In the genomic region with DNA sequence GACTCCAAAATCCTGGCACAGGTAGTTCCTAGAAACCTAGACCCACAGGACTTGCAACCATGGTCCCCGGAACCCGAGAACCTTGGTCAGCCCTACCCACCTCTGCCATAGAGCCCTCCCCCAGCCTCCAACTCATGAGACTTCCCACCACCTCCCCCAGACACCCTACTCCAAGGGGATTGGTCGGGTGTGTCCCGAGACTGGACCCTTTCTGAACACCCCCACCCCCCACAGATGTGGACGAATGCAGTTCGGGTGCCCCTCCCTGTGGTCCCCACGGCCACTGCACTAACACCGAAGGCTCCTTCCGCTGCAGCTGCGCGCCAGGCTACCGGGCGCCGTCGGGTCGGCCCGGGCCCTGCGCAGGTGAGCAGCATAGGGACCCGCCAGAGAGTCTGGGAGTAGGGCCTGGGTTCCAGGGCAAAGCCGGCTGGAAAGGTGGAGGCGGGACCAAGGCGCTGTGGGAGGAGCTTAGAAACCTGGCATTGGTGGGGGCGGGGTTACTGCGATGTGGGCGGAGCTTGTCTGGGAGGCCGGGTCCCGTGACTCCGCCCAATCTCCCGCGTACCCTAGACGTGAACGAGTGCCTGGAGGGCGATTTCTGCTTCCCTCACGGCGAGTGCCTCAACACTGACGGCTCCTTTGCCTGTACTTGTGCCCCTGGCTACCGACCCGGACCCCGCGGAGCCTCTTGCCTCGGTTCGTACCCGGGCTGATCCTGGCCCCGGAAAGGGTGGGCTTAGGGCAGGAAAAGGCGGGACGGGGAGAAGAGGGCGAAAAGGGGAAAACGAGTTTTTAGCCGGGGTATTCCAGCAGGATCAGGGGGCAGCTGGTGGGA, we compare ENCODE assay signal across 9 cellular contexts. TPM values are rescaled to one million over a fixed set of nuclear protein-coding genes. Genes with fewer than 3 reads are reported as not detected.
A peak's percentile ranks its signal among the peaks of the same experiment; 100 is the strongest.
DNase-seq lines count a peak whose midpoint lies in the region; ATAC-seq, FAIRE-seq and TF ChIP-seq lines count a peak whose summit lies in the region.
"Had no signal": no experiment of that assay in that cellular context is flagged by ENCODE, and none has a peak within 500 bp of the region (broad histone marks: within the 10 kb centered on the region; RNA-seq: fewer than 3 reads in every experiment).

No MANE protein-coding gene starts in this region.

- TF ChIP-seq RAD21 in H1 (IDR thresholded peaks at IDR 0.05 in 1 of 2, conservative IDR thresholded peaks at IDR 0.05 in 1 of 2; ENCODE audit: low read depth in 2 of 2, low read length in 2 of 2): no peak

- peak in 1 of 2 experiments; percentile 59; a peak in 1 of 3 replicates for TF ChIP-seq POLR2A in H1 (IDR thresholded peaks at IDR 0.05; ENCODE audit: control extremely low read depth in 1 of 2, low read depth in 2 of 2, low read length in 2 of 2)

- H3K79me2 ChIP-seq in H1 (ENCODE audit: control insufficient read depth in 1 of 2, insufficient read depth in 2 of 2, low read length in 2 of 2): no peaks in the 10 kb centered on the region

- CTCF ChIA-PET in H1 (lab: Charles Lee; ENCODE audit: partially characterized antibody): interaction anchor here (0.6 to 1.4 kb wide), 6 partner anchors 10 to 1633 kb away, joined by 3 to 11 read pairs (median 5); a partner anchor contains a TSS

- peak; percentile 62 for FAIRE-seq in H1 (lab: Jason Lieb, UNC)

- no peaks in the 10 kb centered on the region for H3K27me3 ChIP-seq in BLaER1 treated with 17β-estradiol and CSF1 and Interleukin-3, amounts not matched to agents 10 nM and 100 nM
- H3K27me3 ChIP-seq in H1 (replicated peaks in 1 of 4; ENCODE audit: control insufficient read depth in 3 of 4, extremely low read depth in 1 of 4, insufficient read depth in 3 of 4, low read length in 3 of 4): peaks cover 2 to 40% (median 37%) of the 10 kb centered on the region in 4 experiments
- H3K27me3 ChIP-seq in thymus (ENCODE audit: control insufficient read depth, insufficient read depth): peaks cover 12% of the 10 kb centered on the region

- H2BK20ac ChIP-seq in H1 (ENCODE audit: low read length): no peak overlapping the region

- H3K79me1 ChIP-seq in H1 (ENCODE audit: low read depth, low read length): no peaks in the 10 kb centered on the region

- H3K4me3 Mint-ChIP-seq in neural crest cell: peak overlapping the region; percentile 90

- peak overlapping the region; percentile 88; the same call in 1 of the 2 replicates for H2BK15ac ChIP-seq in H1 (ENCODE audit: low read length)

- peak overlapping the region; percentile 95 for H2BK5ac ChIP-seq in H1 (ENCODE audit: low read depth, low read length)

- H4K5ac ChIP-seq in H1 (ENCODE audit: insufficient read length, low read depth, low read length): peak overlapping the region; percentile 97

- peak overlapping the region; percentile 54; the same call in 1 of the 2 replicates for H2AFZ ChIP-seq in H1 (ENCODE audit: low read length)

- H2BK12ac ChIP-seq in H1 (ENCODE audit: low read depth, low read length): no peak overlapping the region

- no peaks in the 10 kb centered on the region for H3K9me3 Mint-ChIP-seq in neural crest cell

- ATAC-seq in HG03095 (IDR thresholded peaks at IDR 0.05; ENCODE audit: unreplicated experiment): no peak

- peaks cover 0 to 5% (median 0%) of the 10 kb centered on the region in 11 experiments; a peak in 1 of 22 replicates for H3K9me3 ChIP-seq in BLaER1 treated with 17β-estradiol and CSF1 and Interleukin-3, amounts not matched to agents 10 nM and 100 nM (replicated peaks in 1 of 11)
- H3K9me3 ChIP-seq in KOPT-K1 (ENCODE audit: insufficient read depth, low read length, poor library complexity, severe bottlenecking): no peaks in the 10 kb centered on the region
- no peaks in the 10 kb centered on the region for H3K9me3 ChIP-seq in H1 (ENCODE audit: insufficient read depth in 2 of 2, low read depth in 1 of 2, low read length in 1 of 2)
- no peaks in the 10 kb centered on the region for H3K9me3 ChIP-seq in thymus (ENCODE audit: control insufficient read depth)
- H3K9me3 ChIP-seq: HAP-1 had no signal

- H3K4me1 Mint-ChIP-seq in neural crest cell: peaks cover 40% of the 10 kb centered on the region

- H3K23me2 ChIP-seq in H1 (ENCODE audit: low read depth, low read length): peaks cover 21% of the 10 kb centered on the region

- H4K20me1 ChIP-seq in BLaER1 treated with 17β-estradiol and CSF1 and Interleukin-3, amounts not matched to agents 10 nM and 100 nM: peaks cover 0 to 6% (median 0%) of the 10 kb centered on the region in 11 experiments; a peak in 2 of 22 replicates
- peaks cover 5 to 6% of the 10 kb centered on the region in 2 experiments for H4K20me1 ChIP-seq in H1 (replicated peaks in 1 of 2; ENCODE audit: control insufficient read depth in 1 of 2, insufficient read depth in 2 of 2, low read length in 2 of 2)

- no peak overlapping the region for H3K27ac Mint-ChIP-seq in neural crest cell (ENCODE audit: unreplicated experiment)

- no peak for TF ChIP-seq EP300 in H1 (IDR thresholded peaks at IDR 0.05; ENCODE audit: borderline replicate concordance in 1 of 2, low read depth in 2 of 2, low read length in 2 of 2)

- H3K9ac ChIP-seq in BLaER1 treated with 17β-estradiol and CSF1 and Interleukin-3, amounts not matched to agents 10 nM and 100 nM: peak overlapping the region; percentile 74 to 85 (median 81)
- peak overlapping the region in 3 of 4 experiments; percentile 66 to 78 (median 69); a peak in 4 of 7 replicates for H3K9ac ChIP-seq in H1 (replicated peaks in 1 of 4; ENCODE audit: extremely low read depth in 1 of 4, low read depth in 3 of 4, low read length in 3 of 4)

- H2BK120ac ChIP-seq in H1 (replicated peaks; ENCODE audit: low read depth, low read length): peak overlapping the region; percentile 30

- H3K23ac ChIP-seq in H1 (ENCODE audit: insufficient read length): no peak overlapping the region

- H3K4me2 ChIP-seq in BLaER1 treated with 17β-estradiol and CSF1 and Interleukin-3, amounts not matched to agents 10 nM and 100 nM: peak overlapping the region; percentile 91 to 100 (median 96)
- peak overlapping the region; percentile 91 to 96 for H3K4me2 ChIP-seq in H1 (ENCODE audit: insufficient read depth in 1 of 2, low read depth in 2 of 2, low read length in 2 of 2)

- peak overlapping the region; percentile 98 for H3K18ac ChIP-seq in H1 (ENCODE audit: extremely low read depth, low read length)

- H3K36me3 ChIP-seq in BLaER1 treated with 17β-estradiol and CSF1 and Interleukin-3, amounts not matched to agents 10 nM and 100 nM: peaks cover 0 to 21% (median 11%) of the 10 kb centered on the region in 11 experiments; a peak in 10 of 22 replicates
- H3K36me3 ChIP-seq in KOPT-K1 (ENCODE audit: insufficient read depth, low read length) (no peaks in the 10 kb centered on the region), H1 (ENCODE audit: control insufficient read depth in 2 of 4, insufficient read depth in 4 of 4, low read length in 3 of 4) (peaks cover 0 to 3% (median 0%) of the 10 kb centered on the region in 4 experiments; a peak in 2 of 8 replicates), thymus (ENCODE audit: control insufficient read depth, insufficient read depth) (no peaks in the 10 kb centered on the region)

- peak overlapping the region; percentile 62 to 84 (median 80); a peak in 20 of 22 replicates for H3K27ac ChIP-seq in BLaER1 treated with 17β-estradiol and CSF1 and Interleukin-3, amounts not matched to agents 10 nM and 100 nM
- peak overlapping the region; percentile 60 for H3K27ac ChIP-seq in KOPT-K1 (ENCODE audit: low read depth, low read length, poor library complexity, severe bottlenecking)
- H3K27ac ChIP-seq in H1 (ENCODE audit: low read depth, low read length): peak overlapping the region; percentile 43
- peak overlapping the region; percentile 68 for H3K27ac ChIP-seq in thymus (ENCODE audit: low read depth)

- H3K27me3 Mint-ChIP-seq in neural crest cell (ENCODE audit: low read depth): peaks cover 64% of the 10 kb centered on the region

- peaks cover 28 to 73% (median 50%) of the 10 kb centered on the region in 10 experiments for H3K4me1 ChIP-seq in BLaER1 treated with 17β-estradiol and CSF1 and Interleukin-3, amounts not matched to agents 10 nM and 100 nM
- H3K4me1 ChIP-seq in H1 (replicated peaks in 1 of 4; ENCODE audit: control insufficient read depth in 3 of 4, insufficient read depth in 4 of 4, low read length in 3 of 4) (peaks cover 3 to 13% (median 9%) of the 10 kb centered on the region in 4 experiments; a peak in 6 of 7 replicates), thymus (ENCODE audit: control insufficient read depth, insufficient read depth, low read length) (peaks cover 15% of the 10 kb centered on the region)

- no peak overlapping the region for H3K14ac ChIP-seq in H1 (ENCODE audit: insufficient read length)

- DNase-seq in activated CD4-positive, alpha-beta T cell treated with anti-CD3 and anti-CD28 coated beads, Interleukin-2, amount 50 U/mL, for 1 hour: peak; percentile 72
- DNase-seq in H1 (ENCODE audit: low read depth in 1 of 2, low spot score in 2 of 2): peak in 1 of 2 experiments; percentile 99
- DNase-seq in neural crest cell (ENCODE audit: low read depth, low spot score): no peak
- no peak for DNase-seq in midbrain (lab: John Stamatoyannopoulos, UW)

- peak overlapping the region; percentile 94 for H4K8ac ChIP-seq in H1 (ENCODE audit: extremely low read depth, insufficient read depth, low read length)

- H3K4me3 ChIP-seq in BLaER1 treated with 17β-estradiol and CSF1 and Interleukin-3, amounts not matched to agents 10 nM and 100 nM: peak overlapping the region; percentile 69 to 91 (median 76)
- H3K4me3 ChIP-seq in H1 (ENCODE audit: extremely low read depth in 1 of 4, insufficient read depth in 2 of 4, low read depth in 3 of 4, low read length in 4 of 4) (peak overlapping the region; percentile 71 to 94 (median 86)), thymus (ENCODE audit: low read length) (peak overlapping the region; percentile 66)
- H3K4me3 ChIP-seq: HAP-1 had no signal

- POLR2A ChIA-PET in H1 (lab: Charles Lee; ENCODE audit: partially characterized antibody): interaction anchor here (0.6 to 4.0 kb wide), 11 partner anchors 9 to 652 kb away, joined by 3 to 30 read pairs (median 4); a partner anchor contains a TSS

- no peak overlapping the region for H2AK5ac ChIP-seq in H1 (ENCODE audit: low read depth, low read length)

- peak overlapping the region; percentile 64 for H3K4ac ChIP-seq in H1 (replicated peaks; ENCODE audit: insufficient read length, low read depth, low read length)

- H3K36me3 Mint-ChIP-seq in neural crest cell (ENCODE audit: low read depth): peaks cover 7% of the 10 kb centered on the region

- TF ChIP-seq CTCF in H1 (IDR thresholded peaks at IDR 0.05; ENCODE audit: control extremely low read depth in 1 of 3, insufficient read depth in 1 of 3, low read depth in 1 of 3, low read length in 3 of 3): no peak
- TF ChIP-seq CTCF in neural crest cell (conservative IDR thresholded peaks at IDR 0.05): no peak

- 7% methylated on average over 43 of the region's 49 CpGs; no CpG with 5 or more reads in 1 of the 2 experiments for WGBS in H1 (ENCODE audit: extremely low coverage in 1 of 2, insufficient coverage in 1 of 2, insufficient read length in 1 of 2, insufficient replicate concordance in 2 of 2, low coverage in 1 of 2, low lambda C conversion rate in 2 of 2, missing lambda C conversion rate in 1 of 2), 2 experiments
- 26% methylated on average over 49 of the region's 49 CpGs for WGBS in thymus

- H3K56ac ChIP-seq in H1 (replicated peaks; ENCODE audit: insufficient read length, low read depth, low read length): peak overlapping the region; percentile 75

- peak overlapping the region; percentile 96 for H4K91ac ChIP-seq in H1 (replicated peaks; ENCODE audit: insufficient read length, low read length)

RNA-seq across cellular contexts. Expression of a gene that starts 11.9 kb away (rescaled TPM):
- 75.3 and 77.1 TPM in 2 replicates for total RNA-seq in H1 (2021; fragmentation: NEBNext Ultra II Directional; extraction: Animal tissue kit (Norgen Biotek cat#: 25700))
- polyA plus RNA-seq in H1 (2011; rRNA removed) (54.5 and 111 TPM in 2 replicates), thymus (35.6 TPM)
- 68.6 TPM for polyA plus RNA-seq in H1 (2011; cell fraction: cytosol; rRNA removed)
- 270 TPM for polyA plus RNA-seq in H1 (2011; cell fraction: nucleus; rRNA removed)
- polyA plus RNA-seq in H1 (2012, experiment 1 of 2): 51.9 to 154 TPM (median 115 TPM) in 4 replicates
- polyA plus RNA-seq in H1 (2012, experiment 2 of 2): 94.0 TPM
- polyA plus RNA-seq in H1 (2013, experiment 1 of 2): 67.1 TPM
- polyA plus RNA-seq in H1 (2013, experiment 2 of 2): 56.9 TPM
- polyA minus RNA-seq in H1 (2011; rRNA and poly(A)+ RNA removed): 21.2 and 23.9 TPM in 2 replicates
- 61.7 TPM for polyA minus RNA-seq in H1 (2011; cell fraction: cytosol; rRNA and poly(A)+ RNA removed)
- polyA minus RNA-seq in H1 (2011; cell fraction: nucleus; rRNA and poly(A)+ RNA removed): 58.2 TPM
- 125 TPM in 2 replicates for total RNA-seq in neural crest cell

RNA-seq across cellular contexts. Expression of a gene that starts 36.4 kb away (rescaled TPM):
- total RNA-seq in H1 (2021; fragmentation: NEBNext Ultra II Directional; extraction: Animal tissue kit (Norgen Biotek cat#: 25700)): 72.8 and 74.6 TPM in 2 replicates
- 98.8 and 158 TPM in 2 replicates for polyA plus RNA-seq in H1 (2011; rRNA removed)
- 81.1 TPM for polyA plus RNA-seq in H1 (2011; cell fraction: cytosol; rRNA removed)
- 207 TPM for polyA plus RNA-seq in H1 (2011; cell fraction: nucleus; rRNA removed)
- 79.8 to 106 TPM (median 102 TPM) in 4 replicates for polyA plus RNA-seq in H1 (2012, experiment 1 of 2)
- polyA plus RNA-seq in H1 (2012, experiment 2 of 2): 95.8 TPM
- 79.2 TPM for polyA plus RNA-seq in H1 (2013, experiment 1 of 2)
- polyA plus RNA-seq in H1 (2013, experiment 2 of 2): 73.3 TPM
- polyA minus RNA-seq in H1 (2011; rRNA and poly(A)+ RNA removed): 44.1 and 59.2 TPM in 2 replicates
- polyA minus RNA-seq in H1 (2011; cell fraction: cytosol; rRNA and poly(A)+ RNA removed): 83.1 TPM
- 68.1 TPM for polyA minus RNA-seq in H1 (2011; cell fraction: nucleus; rRNA and poly(A)+ RNA removed)
- total RNA-seq in neural crest cell: 72.0 and 76.3 TPM in 2 replicates
- polyA plus RNA-seq in thymus: 117 TPM
